ENCODE assay signal across 37 cellular contexts in genomic region chr13:60414177-60414576, GRCh38.
"Had no signal": no experiment of that assay in that cellular context is flagged by ENCODE, and none has a peak within 500 bp of the region (broad histone marks: within the 10 kb centered on the region; RNA-seq: fewer than 3 reads in every experiment).

No MANE protein-coding gene starts in this region.

- FAIRE-seq: astrocyte, TTC549 had no signal

- H3K27me3 Mint-ChIP-seq: activated B cell treated with CpG ODN at 0.5 μM for 24 hours; activated CD4-positive, alpha-beta memory T cell treated with anti-CD3 and anti-CD28 coated beads for 36 hours; activated CD4-positive, alpha-beta T cell treated with anti-CD3 and anti-CD28 coated beads, Interleukin-2, amount 10 ng/mL, durations not matched to agents 24 days and 14 days; activated CD8-positive, alpha-beta T cell treated with anti-CD3 and anti-CD28 coated beads for 36 hours; activated naive CD8-positive, alpha-beta T cell treated with anti-CD3 and anti-CD28 coated beads for 36 hours; activated T-helper 17 cell treated with anti-CD3 and anti-CD28 coated beads, Interleukin-2, amount 50 U/mL, for 72 hours had no signal

- H3K9me3 ChIP-seq: adrenal gland, body of pancreas, breast epithelium had no signal

- H3K27me3 ChIP-seq: adrenal gland, body of pancreas, brain microvascular endothelial cell, breast epithelium had no signal

- H3K9me3 Mint-ChIP-seq: activated CD4-positive, alpha-beta T cell treated with anti-CD3 and anti-CD28 coated beads, Interleukin-2, amount 10 ng/mL, durations not matched to agents 24 days and 14 days; activated CD8-positive, alpha-beta T cell treated with anti-CD3 and anti-CD28 coated beads for 36 hours; activated naive CD4-positive, alpha-beta T cell treated with anti-CD3 and anti-CD28 coated beads for 36 hours; activated naive CD4-positive, alpha-beta T cell treated with anti-CD3 and anti-CD28 coated beads, Interleukin-2, amount 50 U/mL, for 72 hours; activated T-helper 1 cell treated with anti-CD3 and anti-CD28 coated beads, Interleukin-12 subunit alpha, Interleukin-12 subunit beta, Interleukin-2, Interleukin-4 antibody, amounts not matched to agents 30 ng/mL and 10 ng/mL and 1 ng/mL, durations not matched to agents 14 hours and 24 hours and 36 hours had no signal

- DNase-seq: activated B cell treated with CpG ODN at 0.5 μM for 24 hours; activated CD4-positive, alpha-beta memory T cell treated with anti-CD3 and anti-CD28 coated beads for 36 hours; activated CD4-positive, alpha-beta T cell treated with anti-CD3 and anti-CD28 coated beads for 4 hours; activated CD4-positive, alpha-beta T cell treated with anti-CD3 and anti-CD28 coated beads, Interleukin-2, amount 10 ng/mL, durations not matched to agents 24 days and 14 days; activated CD4-positive, alpha-beta T cell treated with anti-CD3 and anti-CD28 coated beads, Interleukin-2, amount 50 U/mL, for 1 hour; activated CD4-positive, alpha-beta T cell treated with anti-CD3 and anti-CD28 coated beads, Interleukin-2, amount 50 U/mL, for 4 hours; activated CD4-positive, CD25-positive, alpha-beta regulatory T cell treated with anti-CD3 and anti-CD28 coated beads, Interleukin-2, amount 50 U/mL, for 72 hours; activated CD8-positive, alpha-beta memory T cell treated with anti-CD3 and anti-CD28 coated beads, Interleukin-2, amount 50 U/mL, for 4 hours; activated CD8-positive, alpha-beta T cell treated with anti-CD3 and anti-CD28 coated beads for 36 hours; activated effector memory CD4-positive, alpha-beta T cell treated with anti-CD3 and anti-CD28 coated beads, Interleukin-2, amount 50 U/mL, for 16 hours; activated gamma-delta T cell treated with Interleukin-2 at 50 U/mL for 16 hours; activated naive CD4-positive, alpha-beta T cell; activated naive CD4-positive, alpha-beta T cell treated with anti-CD3 and anti-CD28 coated beads for 36 hours; activated naive CD4-positive, alpha-beta T cell treated with anti-CD3 and anti-CD28 coated beads, Interleukin-2, amount 50 U/mL, for 16 hours; activated naive CD8-positive, alpha-beta T cell treated with anti-CD3 and anti-CD28 coated beads for 36 hours; activated T-cell treated with anti-CD3 and anti-CD28 coated beads for 4 hours; activated T-cell treated with anti-CD3 and anti-CD28 coated beads, Interleukin-2, amount 50 U/mL, for 1 hour; activated T-cell treated with anti-CD3 and anti-CD28 coated beads, Interleukin-2, amount 50 U/mL, for 4 hours; activated T-cell treated with anti-CD3 and anti-CD28 coated beads, Interleukin-2, amount 50 U/mL, for 72 hours; adrenal gland; amniotic stem cell; aorta; body of pancreas; brain microvascular endothelial cell; central memory CD4-positive, alpha-beta T cell; T-helper 1 cell; T-helper 2 cell; T-helper 9 cell had no signal

- H3K27ac Mint-ChIP-seq: activated B cell treated with CpG ODN at 0.5 μM for 24 hours; activated CD4-positive, alpha-beta memory T cell treated with anti-CD3 and anti-CD28 coated beads for 36 hours; activated CD4-positive, alpha-beta T cell treated with anti-CD3 and anti-CD28 coated beads, Interleukin-2, amount 10 ng/mL, durations not matched to agents 24 days and 14 days; activated CD8-positive, alpha-beta T cell treated with anti-CD3 and anti-CD28 coated beads for 36 hours; activated naive CD4-positive, alpha-beta T cell treated with anti-CD3 and anti-CD28 coated beads for 36 hours; activated naive CD4-positive, alpha-beta T cell treated with anti-CD3 and anti-CD28 coated beads, Interleukin-2, amount 50 U/mL, for 72 hours; activated naive CD8-positive, alpha-beta T cell treated with anti-CD3 and anti-CD28 coated beads for 36 hours; activated T-cell treated with anti-CD3 and anti-CD28 coated beads, Interleukin-2, amount 50 U/mL, for 72 hours; activated T-helper 1 cell treated with anti-CD3 and anti-CD28 coated beads, Interleukin-12 subunit alpha, Interleukin-12 subunit beta, Interleukin-2, Interleukin-4 antibody, amounts not matched to agents 30 ng/mL and 10 ng/mL and 1 ng/mL, durations not matched to agents 14 hours and 24 hours and 36 hours; activated T-helper 17 cell treated with anti-CD3 and anti-CD28 coated beads, Interleukin-2, amount 50 U/mL, for 72 hours; T-helper 1 cell treated with Interleukin-12 subunit alpha and Interleukin-12 subunit beta and Interleukin-4 antibody, amounts not matched to agents 30 μg/mL and 1 μg/mL, for 36 hours; T-helper 2 cell treated with Interferon-gamma antibody and Interleukin-4, amounts not matched to agents 5 μg/mL and 100 μg/mL, for 36 hours had no signal

- H3K4me1 ChIP-seq: breast epithelium had no signal

- H3K4me3 ChIP-seq: adrenal gland, body of pancreas, breast epithelium had no signal

- ATAC-seq: activated CD8-positive, alpha-beta T cell treated with anti-CD3 and anti-CD28 coated beads for 36 hours; activated naive CD4-positive, alpha-beta T cell treated with anti-CD3 and anti-CD28 coated beads, Interleukin-2, amount 50 U/mL, for 72 hours; activated T-cell treated with anti-CD3 and anti-CD28 coated beads, Interleukin-2, amount 50 U/mL, for 4 hours; activated T-cell treated with anti-CD3 and anti-CD28 coated beads, Interleukin-2, amount 50 U/mL, for 72 hours; activated T-helper 17 cell treated with anti-CD3 and anti-CD28 coated beads, Interleukin-2, amount 50 U/mL, for 72 hours; body of pancreas had no signal

- H3K36me3 ChIP-seq: adrenal gland, brain microvascular endothelial cell, breast epithelium had no signal

- H3K4me3 Mint-ChIP-seq: activated B cell treated with CpG ODN at 0.5 μM for 24 hours; activated CD4-positive, alpha-beta memory T cell treated with anti-CD3 and anti-CD28 coated beads for 36 hours; activated CD4-positive, alpha-beta T cell treated with anti-CD3 and anti-CD28 coated beads, Interleukin-2, amount 10 ng/mL, durations not matched to agents 24 days and 14 days; activated CD8-positive, alpha-beta T cell treated with anti-CD3 and anti-CD28 coated beads for 36 hours; activated naive CD4-positive, alpha-beta T cell treated with anti-CD3 and anti-CD28 coated beads for 36 hours; activated naive CD8-positive, alpha-beta T cell treated with anti-CD3 and anti-CD28 coated beads for 36 hours; activated T-cell treated with anti-CD3 and anti-CD28 coated beads, Interleukin-2, amount 50 U/mL, for 4 hours; activated T-cell treated with anti-CD3 and anti-CD28 coated beads, Interleukin-2, amount 50 U/mL, for 72 hours; activated T-helper 1 cell treated with anti-CD3 and anti-CD28 coated beads, Interleukin-12 subunit alpha, Interleukin-12 subunit beta, Interleukin-2, Interleukin-4 antibody, amounts not matched to agents 30 ng/mL and 10 ng/mL and 1 ng/mL, durations not matched to agents 14 hours and 24 hours and 36 hours; activated T-helper 17 cell treated with anti-CD3 and anti-CD28 coated beads, Interleukin-2, amount 50 U/mL, for 72 hours; T-helper 1 cell treated with Interleukin-12 subunit alpha and Interleukin-12 subunit beta and Interleukin-4 antibody, amounts not matched to agents 30 μg/mL and 1 μg/mL, for 36 hours; T-helper 2 cell treated with Interferon-gamma antibody and Interleukin-4, amounts not matched to agents 5 μg/mL and 100 μg/mL, for 36 hours had no signal

- H3K27ac ChIP-seq: adrenal gland, brain microvascular endothelial cell, breast epithelium, VCaP had no signal
